Comparison of ENCODE assay signal across 12 cellular contexts in the genomic region with DNA sequence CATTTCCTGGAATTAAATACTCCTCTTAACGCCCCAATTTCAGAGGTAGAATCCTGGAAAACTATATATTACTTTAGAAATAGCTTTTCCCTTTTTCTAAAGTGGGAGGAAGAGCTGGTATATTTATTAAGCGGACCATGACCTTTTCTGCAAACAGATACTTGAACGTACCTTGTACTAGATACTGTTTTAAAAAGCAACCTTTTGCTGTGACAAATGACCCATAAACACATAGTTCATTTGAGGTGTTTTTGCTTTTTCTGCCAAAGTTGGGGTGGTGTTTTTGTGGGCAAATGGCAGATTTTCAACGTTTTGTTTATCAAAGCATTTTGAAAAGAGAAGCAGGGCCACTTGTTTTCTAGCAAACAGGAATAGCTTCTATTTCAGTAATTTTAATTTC. TPM values are rescaled to one million over a fixed set of nuclear protein-coding genes. Genes with fewer than 3 reads are reported as not detected.
DNase-seq lines count a peak whose midpoint lies in the region; ATAC-seq and TF ChIP-seq lines count a peak whose summit lies in the region.
"Had no signal": no experiment of that assay in that cellular context is flagged by ENCODE, and none has a peak within 500 bp of the region (broad histone marks: within the 10 kb centered on the region; RNA-seq: fewer than 3 reads in every experiment).

No MANE protein-coding gene starts in this region.

- no peak overlapping the region for H2BK5ac ChIP-seq in H9 (ENCODE audit: insufficient read length, low read length)

- peaks cover 5% of the 10 kb centered on the region for H3K79me1 ChIP-seq in H9 (ENCODE audit: insufficient read depth, low read depth, low read length, poor library complexity, severe bottlenecking)

- CTCF ChIA-PET in activated CD8-positive, alpha-beta memory T cell treated with anti-CD3 and anti-CD28 coated beads, Interleukin-2, amount 10 ng/mL, durations not matched to agents 7 days and 5 days (lab: Charles Lee): interaction anchor here (1.2 to 4.1 kb wide), 4 partner anchors 33 to 506 kb away, joined by 3 to 19 read pairs (median 10); a partner anchor contains a TSS

- peaks cover 7% of the 10 kb centered on the region; the same call in 1 of the 2 replicates for H3K79me2 ChIP-seq in H9 (ENCODE audit: insufficient read depth, low read length)

- H3K4me3 ChIP-seq in left lung: peak overlapping the region; percentile 79 to 86

- no peak overlapping the region for H2BK20ac ChIP-seq in H9 (ENCODE audit: low read depth, low read length, poor library complexity, severe bottlenecking)

- H3K27me3 Mint-ChIP-seq in activated CD8-positive, alpha-beta memory T cell treated with anti-CD3 and anti-CD28 coated beads, Interleukin-2, amount 10 ng/mL, durations not matched to agents 7 days and 5 days: peaks cover 2% of the 10 kb centered on the region
- no peaks in the 10 kb centered on the region for H3K27me3 Mint-ChIP-seq in activated T-helper 17 cell treated with anti-CD3 and anti-CD28 coated beads, Interleukin-2, amount 50 U/mL, for 72 hours
- peaks cover 5% of the 10 kb centered on the region for H3K27me3 Mint-ChIP-seq in H9 (ENCODE audit: low read depth)

- WGBS in H9 (ENCODE audit: extremely low coverage, insufficient read length, low lambda C conversion rate): no CpG with 5 or more reads among the region's 4 CpGs

- H3K4me1 ChIP-seq in left lung (peaks cover 22 to 64% of the 10 kb centered on the region in 2 donors), H9 (ENCODE audit: insufficient read depth, low read length) (peaks cover 3% of the 10 kb centered on the region; the same call in 1 of the 2 replicates)

- no peak overlapping the region for H3K4me2 ChIP-seq in H9 (ENCODE audit: insufficient read depth, insufficient read length, low read length)

- no peak for ATAC-seq in activated CD8-positive, alpha-beta memory T cell treated with anti-CD3 and anti-CD28 coated beads, Interleukin-2, amount 10 ng/mL, durations not matched to agents 7 days and 5 days
- ATAC-seq in activated T-helper 17 cell treated with anti-CD3 and anti-CD28 coated beads, Interleukin-2, amount 50 U/mL, for 72 hours (replicated peaks): no peak
- ATAC-seq in left lung: no peak

- no peak overlapping the region for H3K9ac ChIP-seq in H9 (ENCODE audit: extremely low read depth, insufficient read length, low read length)

- H3T11ph ChIP-seq in H9 (ENCODE audit: low read length): no peak overlapping the region

- H3K18ac ChIP-seq in H9 (ENCODE audit: insufficient read length, low read depth, low read length): no peak overlapping the region

- peaks cover 36% of the 10 kb centered on the region for H3K4me1 Mint-ChIP-seq in activated CD8-positive, alpha-beta memory T cell treated with anti-CD3 and anti-CD28 coated beads, Interleukin-2, amount 10 ng/mL, durations not matched to agents 7 days and 5 days
- H3K4me1 Mint-ChIP-seq in activated T-helper 17 cell treated with anti-CD3 and anti-CD28 coated beads, Interleukin-2, amount 50 U/mL, for 72 hours: peaks cover 25% of the 10 kb centered on the region
- H3K4me1 Mint-ChIP-seq in H9: peaks cover 0 to 13% of the 10 kb centered on the region in 2 experiments; a peak in 3 of 4 replicates

- H3K27me3 ChIP-seq in left lung (no peaks in the 10 kb centered on the region), H9 (ENCODE audit: insufficient read depth, low read length) (no peaks in the 10 kb centered on the region)
- H3K27me3 ChIP-seq: cardiac muscle cell had no signal

- TF ChIP-seq CTCF in left lung (IDR thresholded peaks at IDR 0.05) (no peak), H9 (conservative IDR thresholded peaks at IDR 0.05) (no peak)

- H2BK15ac ChIP-seq in H9 (ENCODE audit: low read depth, low read length): no peak overlapping the region

- peak overlapping the region; percentile 92 for H3K4me3 Mint-ChIP-seq in activated CD8-positive, alpha-beta memory T cell treated with anti-CD3 and anti-CD28 coated beads, Interleukin-2, amount 10 ng/mL, durations not matched to agents 7 days and 5 days
- no peak overlapping the region for H3K4me3 Mint-ChIP-seq in activated T-helper 17 cell treated with anti-CD3 and anti-CD28 coated beads, Interleukin-2, amount 50 U/mL, for 72 hours
- H3K4me3 Mint-ChIP-seq in H9: no peak overlapping the region; a peak in 1 of 5 replicates

- H3K27ac ChIP-seq in left lung (peak overlapping the region; percentile 96 to 99), H9 (ENCODE audit: insufficient read length, low read depth, low read length) (no peak overlapping the region)
- H3K27ac ChIP-seq: cardiac muscle cell had no signal

- no peaks in the 10 kb centered on the region for H3K9me3 Mint-ChIP-seq in activated CD8-positive, alpha-beta memory T cell treated with anti-CD3 and anti-CD28 coated beads, Interleukin-2, amount 10 ng/mL, durations not matched to agents 7 days and 5 days (ENCODE audit: low read depth)
- H3K9me3 Mint-ChIP-seq in activated T-helper 17 cell treated with anti-CD3 and anti-CD28 coated beads, Interleukin-2, amount 50 U/mL, for 72 hours: no peaks in the 10 kb centered on the region
- H3K9me3 Mint-ChIP-seq in H9: no peaks in the 10 kb centered on the region
- H3K9me3 Mint-ChIP-seq: CD14-positive monocyte had no signal

- H3K23ac ChIP-seq in H9 (ENCODE audit: insufficient read length, low read depth, low read length): no peak overlapping the region

- no peaks in the 10 kb centered on the region for H3K9me3 ChIP-seq in left lung
- H3K9me3 ChIP-seq in H9 (ENCODE audit: control insufficient read depth, low read depth, low read length): no peaks in the 10 kb centered on the region

- no peak overlapping the region for H4K5ac ChIP-seq in H9 (ENCODE audit: insufficient read length, low read depth, low read length)

- H2BK120ac ChIP-seq in H9 (ENCODE audit: low read depth, low read length, poor library complexity, severe bottlenecking): no peak overlapping the region

- H2BK12ac ChIP-seq in H9 (ENCODE audit: insufficient read length, low read depth, low read length): no peak overlapping the region

- H3K56ac ChIP-seq in H9 (ENCODE audit: insufficient read length, low read depth, low read length): no peak overlapping the region

- peaks cover 18% of the 10 kb centered on the region for H3K36me3 Mint-ChIP-seq in activated CD8-positive, alpha-beta memory T cell treated with anti-CD3 and anti-CD28 coated beads, Interleukin-2, amount 10 ng/mL, durations not matched to agents 7 days and 5 days
- peaks cover 28% of the 10 kb centered on the region for H3K36me3 Mint-ChIP-seq in activated T-helper 17 cell treated with anti-CD3 and anti-CD28 coated beads, Interleukin-2, amount 50 U/mL, for 72 hours (ENCODE audit: low read depth)
- peaks cover 0 to 3% (median 3%) of the 10 kb centered on the region in 3 experiments; a peak in 2 of 7 replicates for H3K36me3 Mint-ChIP-seq in H9 (ENCODE audit: insufficient read depth in 1 of 3, low read depth in 3 of 3)

- no peak overlapping the region for H3K4ac ChIP-seq in H9 (ENCODE audit: low read depth, low read length)

- H2AFZ ChIP-seq in H9 (ENCODE audit: low read length): no peak overlapping the region

- H4K91ac ChIP-seq in H9 (ENCODE audit: insufficient read length, low read depth, low read length): no peak overlapping the region

- H2AK5ac ChIP-seq in H9 (ENCODE audit: insufficient read length, low read length): no peak overlapping the region

- H3K14ac ChIP-seq in H9 (ENCODE audit: insufficient read depth, low read length): no peak overlapping the region

- intact Hi-C loops in left lung (cut with DNase I): no loop called here

- no peaks in the 10 kb centered on the region for H4K20me1 ChIP-seq in H9 (ENCODE audit: control insufficient read depth, insufficient read depth, insufficient read length)

- H3K23me2 ChIP-seq in H9 (ENCODE audit: insufficient read length, low read depth, low read length, poor library complexity, severe bottlenecking): peaks cover 5% of the 10 kb centered on the region

- H3K27ac Mint-ChIP-seq in activated CD8-positive, alpha-beta memory T cell treated with anti-CD3 and anti-CD28 coated beads, Interleukin-2, amount 10 ng/mL, durations not matched to agents 7 days and 5 days: peak overlapping the region; percentile 73
- H3K27ac Mint-ChIP-seq in activated T-helper 17 cell treated with anti-CD3 and anti-CD28 coated beads, Interleukin-2, amount 50 U/mL, for 72 hours: peak overlapping the region; percentile 90
- no peak overlapping the region for H3K27ac Mint-ChIP-seq in H9

- H3K36me3 ChIP-seq in left lung: peaks cover 0 to 17% of the 10 kb centered on the region in 2 donors
- H3K36me3 ChIP-seq: cardiac muscle cell had no signal

- no peak overlapping the region for H4K8ac ChIP-seq in H9 (replicated peaks; ENCODE audit: insufficient read length, low read depth, low read length)

- DNase-seq in activated CD8-positive, alpha-beta memory T cell treated with anti-CD3 and anti-CD28 coated beads, Interleukin-2, amount 10 ng/mL, durations not matched to agents 7 days and 5 days: no peak
- DNase-seq in activated CD8-positive, alpha-beta memory T cell treated with anti-CD3 and anti-CD28 coated beads for 24 hours: no peak
- DNase-seq in left lung: no peak
- DNase-seq in superior temporal gyrus (ENCODE audit: extremely low spot score): peak; percentile 50
- no peak for DNase-seq in stimulated activated CD8-positive, alpha-beta memory T cell treated with anti-CD3 and anti-CD28 coated beads, Interleukin-4, amount 100 ng/mL, for 48 hours
- DNase-seq in H9: no peak
- no peak for DNase-seq in RKO (ENCODE audit: low spot score)
- DNase-seq: Right ventricle myocardium superior; stimulated activated naive CD4-positive, alpha-beta T cell had no signal

RNA-seq across cellular contexts. Expression of a gene that starts 2.2 kb away (rescaled TPM):
- total RNA-seq in activated CD8-positive, alpha-beta memory T cell treated with anti-CD3 and anti-CD28 coated beads, Interleukin-2, amount 10 ng/mL, durations not matched to agents 7 days and 5 days: 100 to 1,000 TPM in 1 of 2 experiments, 10 to 100 TPM in 1; 98.9 to 108 TPM
- total RNA-seq in activated T-helper 17 cell treated with anti-CD3 and anti-CD28 coated beads, Interleukin-2, amount 50 U/mL, for 72 hours: 10 to 100 TPM; 76.4 to 79.8 TPM
- total RNA-seq in left lung (10 to 100 TPM; 84.5 to 90.9 TPM), H9 (2021) (45.8 and 47.8 TPM in 2 replicates)

RNA-seq across cellular contexts. Expression of a gene that starts 12.6 kb away (rescaled TPM):
- total RNA-seq in activated CD8-positive, alpha-beta memory T cell treated with anti-CD3 and anti-CD28 coated beads, Interleukin-2, amount 10 ng/mL, durations not matched to agents 7 days and 5 days: not detected
- total RNA-seq in activated T-helper 17 cell treated with anti-CD3 and anti-CD28 coated beads, Interleukin-2, amount 50 U/mL, for 72 hours: not detected
- total RNA-seq in left lung: not detected
- not detected in 2 replicates for total RNA-seq in H9 (2021)
- total RNA-seq: cardiac muscle cell, Right ventricle myocardium superior had no signal

Comparison
In these comparisons a context has a peak if more than half of its experiments do, and no peak if none do; other contexts are left out.
1. H3K27ac Mint-ChIP-seq: peak in activated CD8-positive, alpha-beta memory T cell treated with anti-CD3 and anti-CD28 coated beads, Interleukin-2, amount 10 ng/mL, durations not matched to agents 7 days and 5 days (single experiment) and activated T-helper 17 cell treated with anti-CD3 and anti-CD28 coated beads, Interleukin-2, amount 50 U/mL, for 72 hours (single experiment); none in H9 (0 of 3).